9 cellular contexts compared by ENCODE assay signal in the genomic region with DNA sequence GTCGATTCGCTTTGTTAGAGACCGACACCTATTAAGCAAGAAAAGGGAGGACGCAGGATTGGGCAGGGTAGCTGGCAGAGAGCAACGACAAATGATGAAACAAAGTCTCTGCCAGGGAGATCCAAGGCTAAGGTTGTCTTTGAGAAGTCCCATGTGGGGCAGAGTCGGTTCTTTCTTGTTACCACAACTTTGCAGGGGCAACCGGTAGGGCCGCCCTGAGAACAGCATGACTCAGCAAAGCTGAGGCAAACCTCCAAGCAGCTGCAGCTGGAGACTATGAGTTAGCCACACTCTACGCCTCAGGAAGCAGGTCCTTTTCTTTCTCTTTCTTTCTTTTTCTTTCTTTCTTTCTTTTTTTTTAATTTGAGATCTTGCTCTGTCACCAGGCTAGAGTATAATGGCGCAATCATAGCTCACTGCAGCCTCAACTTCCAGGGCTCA.
DNase-seq lines count a peak whose midpoint lies in the region; ATAC-seq, FAIRE-seq and TF ChIP-seq lines count a peak whose summit lies in the region.
"Had no signal": no experiment of that assay in that cellular context is flagged by ENCODE, and none has a peak within 500 bp of the region (broad histone marks: within the 10 kb centered on the region; RNA-seq: fewer than 3 reads in every experiment).

No MANE protein-coding gene starts in this region.

- no peak for TF ChIP-seq POLR2A in heart left ventricle (IDR thresholded peaks at IDR 0.05)

- H3K4me1 ChIP-seq in heart left ventricle (peaks cover 0 to 35% (median 17%) of the 10 kb centered on the region in 12 donors), kidney (ENCODE audit: control insufficient read depth in 1 of 2, insufficient read depth in 1 of 2, low read depth in 1 of 2, low read length in 2 of 2) (peaks cover 4% of the 10 kb centered on the region in 2 donors)

- no peaks in the 10 kb centered on the region for H3K9me3 ChIP-seq in heart left ventricle
- no peaks in the 10 kb centered on the region for H3K9me3 ChIP-seq in kidney (ENCODE audit: control insufficient read depth in 1 of 2, low read length in 2 of 2)

- ATAC-seq in GM18508 (IDR thresholded peaks at IDR 0.05; ENCODE audit: insufficient read depth, unreplicated experiment) = peak; percentile 62
- peak; percentile 93 for ATAC-seq in HG02678 (IDR thresholded peaks at IDR 0.05; ENCODE audit: unreplicated experiment)
- ATAC-seq in heart left ventricle = peak; percentile 55 to 78 (median 73)

- H3K36me3 Mint-ChIP-seq in activated T-cell treated with anti-CD3 and anti-CD28 coated beads, Interleukin-2, amount 50 U/mL, for 24 hours (ENCODE audit: low read depth) = no peaks in the 10 kb centered on the region

- intact Hi-C loops in heart left ventricle (cut with DNase I) (loop anchor here in 2 of 10 donors (5.0 to 10.0 kb wide), 2 partner anchors 87 to 445 kb away; no protein-coding TSS in a partner anchor), kidney (cut with DNase I) (no loop called here)

- H3K4me3 Mint-ChIP-seq in activated T-cell treated with anti-CD3 and anti-CD28 coated beads, Interleukin-2, amount 50 U/mL, for 24 hours = no peak overlapping the region
- H3K4me3 Mint-ChIP-seq: activated naive CD8-positive, alpha-beta T cell had no signal

- DNase-seq in NCI-H446 (lab: John Stamatoyannopoulos, UW) (peak; percentile 34 to 59), heart left ventricle (peak in 4 of 5 donors; percentile 47 to 71 (median 60)), kidney (no peak), NCI-H82 treated with DMSO at 0.1 percent for 48 hours (lab: John Stamatoyannopoulos, UW; ENCODE audit: unreplicated experiment) (no peak)
- DNase-seq in activated T-cell treated with anti-CD3 and anti-CD28 coated beads, Interleukin-2, amount 50 U/mL, for 24 hours = peak; percentile 52
- DNase-seq in stimulated activated CD4-positive, alpha-beta T cell treated with anti-CD3 and anti-CD28 coated beads, Interleukin-2, amount 100 ng/mL, for 4 hours (ENCODE audit: low read depth) = peak; percentile 17

- FAIRE-seq in kidney (lab: Jason Lieb, UNC) = no peak

- no peaks in the 10 kb centered on the region for H3K27me3 ChIP-seq in heart left ventricle

- H3K36me3 ChIP-seq in heart left ventricle = no peaks in the 10 kb centered on the region
- no peaks in the 10 kb centered on the region for H3K36me3 ChIP-seq in kidney (ENCODE audit: control insufficient read depth in 1 of 2, insufficient read depth in 2 of 2, low read length in 2 of 2)

- H3K4me3 ChIP-seq in heart left ventricle = no peak overlapping the region
- H3K4me3 ChIP-seq in kidney (ENCODE audit: low read length in 2 of 2) = no peak overlapping the region

- peak overlapping the region in 4 of 12 donors; percentile 4 to 55 (median 19) for H3K27ac ChIP-seq in heart left ventricle
- H3K27ac ChIP-seq in kidney (ENCODE audit: low read depth in 2 of 2, low read length in 2 of 2) = no peak overlapping the region

- H3K9ac ChIP-seq in kidney (ENCODE audit: low read length in 2 of 2) = no peak overlapping the region

- TF ChIP-seq CTCF in heart left ventricle (IDR thresholded peaks at IDR 0.05) = no peak
- TF ChIP-seq CTCF in kidney (IDR thresholded peaks at IDR 0.05; ENCODE audit: borderline replicate concordance, extremely low read depth, insufficient read depth) = no peak

- 56 to 71% (median 66%) methylated on average over 10 of the region's 10 CpGs for WGBS in heart left ventricle, 4 donors

- no peaks in the 10 kb centered on the region for H3K9me3 Mint-ChIP-seq in activated T-cell treated with anti-CD3 and anti-CD28 coated beads, Interleukin-2, amount 50 U/mL, for 24 hours

- peaks cover 12% of the 10 kb centered on the region for H3K4me1 Mint-ChIP-seq in activated T-cell treated with anti-CD3 and anti-CD28 coated beads, Interleukin-2, amount 50 U/mL, for 24 hours (ENCODE audit: low read depth)

- peaks cover 3% of the 10 kb centered on the region for H3K27me3 Mint-ChIP-seq in activated T-cell treated with anti-CD3 and anti-CD28 coated beads, Interleukin-2, amount 50 U/mL, for 24 hours
- H3K27me3 Mint-ChIP-seq: activated naive CD8-positive, alpha-beta T cell had no signal

- H3K27ac Mint-ChIP-seq in activated T-cell treated with anti-CD3 and anti-CD28 coated beads, Interleukin-2, amount 50 U/mL, for 24 hours = no peak overlapping the region
- H3K27ac Mint-ChIP-seq: activated naive CD8-positive, alpha-beta T cell had no signal

Comparison
In these comparisons a context has a peak if more than half of its experiments do, and no peak if none do; other contexts are left out.
1. DNase-seq: peak in NCI-H446 (2 of 2), activated T-cell treated with anti-CD3 and anti-CD28 coated beads, Interleukin-2, amount 50 U/mL, for 24 hours (single experiment), heart left ventricle (4 of 5) and stimulated activated CD4-positive, alpha-beta T cell treated with anti-CD3 and anti-CD28 coated beads, Interleukin-2, amount 100 ng/mL, for 4 hours (single experiment); none in kidney (single experiment) and NCI-H82 treated with DMSO at 0.1 percent for 48 hours (single experiment).
2. Peak in every context shown above with its lines, with median percentiles within 50 percentile points of each other: ATAC-seq.